In genomic region chrX:48665991-48666390, GRCh38 we compare ENCODE assay signal across 33 cellular contexts. TPM values are rescaled to one million over a fixed set of nuclear protein-coding genes. Genes with fewer than 3 reads are reported as not detected.
DNase-seq lines count a peak whose midpoint lies in the region; FAIRE-seq and TF ChIP-seq lines count a peak whose summit lies in the region.
"Had no signal": no experiment of that assay in that cellular context is flagged by ENCODE, and none has a peak within 500 bp of the region (broad histone marks: within the 10 kb centered on the region; RNA-seq: fewer than 3 reads in every experiment).

No MANE protein-coding gene starts in this region.

- no peaks in the 10 kb centered on the region for H3K36me3 ChIP-seq in MG63
- H3K36me3 ChIP-seq: left lung, pancreas had no signal

- DNase-seq in ELR (ENCODE audit: low read depth) = peak; percentile 11
- DNase-seq in MG63 = peak; percentile 62
- DNase-seq in cardiac fibroblast (ENCODE audit: low read depth in 2 of 2) = peak; percentile 17 to 28
- DNase-seq in iris pigment epithelial cell (ENCODE audit: low read depth) = peak; percentile 28
- DNase-seq in UCSD-AML1 (lab: John Stamatoyannopoulos, UW; ENCODE audit: unreplicated experiment) = no peak
- DNase-seq in GM19239 (ENCODE audit: insufficient read length, low spot score) = no peak
- DNase-seq in caudate nucleus (lab: John Stamatoyannopoulos, UW) = no peak
- DNase-seq in stimulated activated CD4-positive, alpha-beta T cell treated with anti-CD3 and anti-CD28 coated beads, Interleukin-12 subunit alpha, Interleukin-12 subunit beta, amount 100 ng/mL, for 4 hours = no peak
- DNase-seq: activated CD4-positive, alpha-beta T cell treated with anti-CD3 and anti-CD28 coated beads, Interleukin-2, amount 50 U/mL, for 48 hours; activated CD4-positive, CD25-positive, alpha-beta regulatory T cell treated with anti-CD3 and anti-CD28 coated beads, Interleukin-2, amount 50 U/mL, for 72 hours; activated T-cell treated with anti-CD3 and anti-CD28 coated beads, Interleukin-2, amount 50 U/mL, for 48 hours; CD4-positive, alpha-beta T cell; DND-41; dorsolateral prefrontal cortex; glutamatergic neuron; H7; left lung; mesendoderm; NCI-H1436 treated with DMSO at 0.1 percent for 48 hours; NCI-H2107; NCI-H446; NCI-H748 treated with DMSO at 0.1 percent for 48 hours; pancreas; stimulated activated CD4-positive, alpha-beta T cell treated with anti-CD3 and anti-CD28 coated beads, Interleukin-1b, Interleukin-23, amount 100 ng/mL, for 48 hours; stimulated activated naive CD8-positive, alpha-beta T cell treated with anti-CD3 and anti-CD28 coated beads, Interleukin-15, Interleukin-2, amounts not matched to agents 100 U/mL and 50 U/mL, for 24 hours had no signal

- H3K9me3 ChIP-seq in MG63 = no peaks in the 10 kb centered on the region
- H3K9me3 ChIP-seq: left lung, pancreas had no signal

- H3K4me3 ChIP-seq in MG63 (no peak overlapping the region), cardiac fibroblast (replicated peaks in 1 of 2; ENCODE audit: low read depth in 2 of 2, low read length in 2 of 2) (no peak overlapping the region)
- H3K4me3 ChIP-seq: dorsolateral prefrontal cortex, left lung, pancreas, smooth muscle cell had no signal

- no peak for TF ChIP-seq CTCF in cardiac fibroblast (IDR thresholded peaks at IDR 0.05; ENCODE audit: low read depth, low read length)

- FAIRE-seq in GM19239 (lab: Jason Lieb, UNC) = no peak
- FAIRE-seq: D721Med, GM18507, islet of Langerhans, pancreas, TTC549 had no signal

- no peak overlapping the region for H3K27ac ChIP-seq in caudate nucleus (ENCODE audit: low read depth, low read length)
- H3K27ac ChIP-seq: dorsolateral prefrontal cortex, HL-60, KMS-11, left lung, pancreas, RWPE1 had no signal

- no peaks in the 10 kb centered on the region for H3K27me3 ChIP-seq in MG63
- H3K27me3 ChIP-seq: left lung, pancreas had no signal

RNA-seq across cellular contexts. Expression of gene WAS, which starts 17.6 kb away (rescaled TPM):
- total RNA-seq in MG63 (2014; rRNA removed; shearing (Covaris generic); ENCODE audit: low replicate concordance) = 0.79 TPM in 1 of 2 replicates, not detected in the other

RNA-seq across cellular contexts. Expression of gene SUV39H1, which starts 30.5 kb away (rescaled TPM):
- total RNA-seq in MG63 (2014; rRNA removed; shearing (Covaris generic); ENCODE audit: low replicate concordance) = 4.1 and 13.3 TPM in 2 replicates

Comparison
In these comparisons a context has a peak if more than half of its experiments do, and no peak if none do; other contexts are left out.
1. DNase-seq: peak in ELR (single experiment), MG63 (single experiment), cardiac fibroblast (2 of 2) and iris pigment epithelial cell (single experiment); none in UCSD-AML1 (single experiment), GM19239 (single experiment), caudate nucleus (0 of 61) and stimulated activated CD4-positive, alpha-beta T cell treated with anti-CD3 and anti-CD28 coated beads, Interleukin-12 subunit alpha, Interleukin-12 subunit beta, amount 100 ng/mL, for 4 hours (single experiment).